23 cellular contexts compared by ENCODE assay signal in genomic region chr12:126443977-126444376, GRCh38.
"Had no signal": no experiment of that assay in that cellular context is flagged by ENCODE, and none has a peak within 500 bp of the region (broad histone marks: within the 10 kb centered on the region; RNA-seq: fewer than 3 reads in every experiment).

No MANE protein-coding gene starts in this region.

- DNase-seq: naive thymus-derived CD8-positive, alpha-beta T cell; nephron progenitor cell; nucleus accumbens; pancreas; right cardiac atrium; right lobe of liver; sigmoid colon; small intestine; stimulated activated CD4-positive, alpha-beta T cell treated with anti-CD3 and anti-CD28 coated beads, Interleukin-12 subunit alpha, Interleukin-12 subunit beta, amount 100 ng/mL, for 4 hours; stimulated activated CD4-positive, alpha-beta T cell treated with anti-CD3 and anti-CD28 coated beads, Interleukin-1b, Interleukin-23, amount 100 ng/mL, for 48 hours; stimulated activated CD4-positive, alpha-beta T cell treated with anti-CD3 and anti-CD28 coated beads, Interleukin-2, amount 100 ng/mL, for 48 hours; stimulated activated CD4-positive, alpha-beta T cell treated with anti-CD3 and anti-CD28 coated beads, Interleukin-4, amount 100 ng/mL, for 24 hours; stimulated activated naive B cell treated with anti-CD40 and anti-IgM and Interleukin-4, amounts not matched to agents 10 μg/mL and 1 μg/mL and 100 μg/mL, for 72 hours; stimulated activated naive CD4-positive, alpha-beta T cell treated with Interleukin-2 at 50 U/mL for 16 hours; stomach; thyroid gland; trophoblast cell; upper lobe of left lung had no signal

- H3K4me3 ChIP-seq: pancreas, prostate gland, right lobe of liver, sigmoid colon, stomach, thoracic aorta, thyroid gland, tibial nerve, upper lobe of left lung, vagina had no signal

- H3K27me3 ChIP-seq: neutrophil, pancreas, right lobe of liver, sigmoid colon, stomach, thyroid gland, tibial nerve, upper lobe of left lung, vagina had no signal

- H3K36me3 ChIP-seq: neutrophil, pancreas, prostate gland, right lobe of liver, sigmoid colon, stomach, thoracic aorta, thyroid gland, tibial nerve, upper lobe of left lung, vagina had no signal

- H3K4me1 ChIP-seq: pancreas, prostate gland, right lobe of liver, sigmoid colon, thyroid gland, tibial nerve, upper lobe of left lung, vagina had no signal

- H3K9me3 ChIP-seq: neutrophil, pancreas, prostate gland, right lobe of liver, thoracic aorta, thyroid gland, tibial nerve, vagina had no signal

- H3K27ac ChIP-seq: neutrophil, pancreas, prostate gland, right lobe of liver, sigmoid colon, stomach, thoracic aorta, thyroid gland, tibial nerve, upper lobe of left lung, vagina had no signal
